In the genomic region with DNA sequence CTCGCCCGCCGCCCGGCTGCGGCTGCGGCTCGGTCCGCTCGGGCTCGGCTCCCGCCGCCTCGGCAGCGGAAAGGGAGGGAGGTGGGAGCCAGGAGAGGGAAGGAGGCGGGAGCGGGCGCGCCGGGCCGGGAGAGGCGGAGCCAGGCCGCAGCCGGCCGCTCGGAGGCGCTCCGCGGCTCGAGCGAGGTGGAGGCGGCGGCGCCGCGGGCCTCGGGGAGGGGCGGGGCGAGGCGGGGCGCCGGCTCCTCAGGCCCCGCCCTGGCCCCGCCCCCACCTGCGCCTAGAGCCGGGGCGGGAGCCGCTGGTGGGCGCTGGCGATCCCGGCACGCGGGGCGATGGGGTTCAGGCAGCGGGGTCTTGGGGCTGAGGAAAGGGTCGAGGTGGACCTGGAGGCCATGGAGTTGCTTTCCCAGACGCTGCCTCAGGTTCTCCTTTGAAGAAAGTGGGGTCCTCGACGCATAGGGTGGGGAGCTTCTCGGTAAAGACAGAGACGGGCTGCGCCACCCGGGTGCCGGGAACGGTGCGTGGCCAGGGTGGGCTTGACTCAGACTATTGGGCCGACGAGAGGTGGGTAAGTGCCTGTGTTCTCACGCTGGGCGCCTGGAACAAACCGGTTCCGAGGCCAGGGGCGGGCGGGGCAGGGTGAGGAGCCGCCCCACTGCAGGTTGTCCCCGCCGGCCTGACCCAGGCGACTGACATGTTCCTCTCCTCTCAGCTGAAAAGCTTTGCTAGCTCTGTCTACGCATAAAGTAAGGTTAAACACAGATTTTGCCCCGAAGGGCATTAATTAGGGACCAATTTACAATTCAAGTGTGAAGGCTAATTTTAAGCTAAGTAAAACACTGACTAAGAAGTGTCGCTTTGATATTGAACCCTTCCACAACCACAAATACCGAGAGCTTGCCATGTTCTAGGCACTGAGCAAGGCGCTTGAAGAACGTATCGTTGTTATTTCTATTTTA, we compare ENCODE assay signal across 8 cellular contexts. TPM values are rescaled to one million over a fixed set of nuclear protein-coding genes. Genes with fewer than 3 reads are reported as not detected.
DNase-seq lines count a peak whose midpoint lies in the region; ATAC-seq and TF ChIP-seq lines count a peak whose summit lies in the region.

A gene (minus strand): TSS at position 75 of the 962 bp plus-strand sequence. CDS start 218 bp downstream, outside the sequence.

- peak within 1 kb of the TSS; percentile 75 for H3K4me3 Mint-ChIP-seq in activated CD8-positive, alpha-beta T cell treated with anti-CD3 and anti-CD28 coated beads, Interleukin-2, amount 10 ng/mL, durations not matched to agents 7 days and 5 days

- H3K4me3 ChIP-seq in ectodermal cell (ENCODE audit: insufficient read depth, low read depth, low read length) (peak within 1 kb of the TSS; percentile 42), lung (peak within 1 kb of the TSS; percentile 69)

- H3K27me3 ChIP-seq in ectodermal cell (ENCODE audit: control insufficient read depth, insufficient read depth, low read length, poor library complexity, severe bottlenecking) (peaks cover 22% of the 10 kb centered on the region), lung (ENCODE audit: control insufficient read depth, insufficient read depth) (no peaks in the 10 kb centered on the region)

- CTCF ChIA-PET in activated CD8-positive, alpha-beta T cell treated with anti-CD3 and anti-CD28 coated beads, Interleukin-2, amount 10 ng/mL, durations not matched to agents 7 days and 5 days (lab: Charles Lee) = interaction anchor here (1.2 to 4.2 kb wide), 5 partner anchors 12 to 134 kb away, joined by 3 to 12 read pairs (median 5); a partner anchor contains a TSS

- POLR2A ChIA-PET in activated CD8-positive, alpha-beta T cell treated with anti-CD3 and anti-CD28 coated beads, Interleukin-2, amount 10 ng/mL, durations not matched to agents 7 days and 5 days (lab: Charles Lee) = interaction anchor here (0.6 kb wide), 1 partner anchor 32 kb away, joined by 3 read pairs; no protein-coding TSS in a partner anchor

- H3K4me1 Mint-ChIP-seq in activated CD8-positive, alpha-beta T cell treated with anti-CD3 and anti-CD28 coated beads, Interleukin-2, amount 10 ng/mL, durations not matched to agents 7 days and 5 days (ENCODE audit: low read depth) = peaks cover 23% of the 10 kb centered on the region

- H3K36me3 ChIP-seq in ectodermal cell (ENCODE audit: control insufficient read depth, insufficient read depth, low read length) (no peaks in the 10 kb centered on the region), lung (ENCODE audit: control insufficient read depth in 2 of 2, insufficient read depth in 2 of 2, low read length in 2 of 2) (no peaks in the 10 kb centered on the region)

- 7% methylated on average over 84 of the region's 84 CpGs for WGBS in ectodermal cell, 2 experiments
- 4 to 7% methylated on average over 43 to 83 of the region's 84 CpGs for WGBS in lung, 2 donors

- no peaks in the 10 kb centered on the region for H3K9me3 Mint-ChIP-seq in activated CD8-positive, alpha-beta T cell treated with anti-CD3 and anti-CD28 coated beads, Interleukin-2, amount 10 ng/mL, durations not matched to agents 7 days and 5 days (ENCODE audit: insufficient read depth)

- TF ChIP-seq CTCF in lung (IDR thresholded peaks at IDR 0.05; ENCODE audit: control extremely low read depth, extremely low read depth) = no peak

- H3K4me1 ChIP-seq in ectodermal cell (ENCODE audit: control insufficient read depth, insufficient read depth, low read length) (peaks cover 4% of the 10 kb centered on the region), lung (ENCODE audit: control insufficient read depth in 2 of 2, insufficient read depth in 2 of 2, low read length in 2 of 2) (peaks cover 0 to 8% of the 10 kb centered on the region in 2 donors)

- H3K27ac Mint-ChIP-seq in activated CD8-positive, alpha-beta T cell treated with anti-CD3 and anti-CD28 coated beads, Interleukin-2, amount 10 ng/mL, durations not matched to agents 7 days and 5 days = peak within 1 kb of the TSS; percentile 20

- H3K27ac ChIP-seq in ectodermal cell (ENCODE audit: insufficient read depth, low read depth, low read length, poor library complexity, severe bottlenecking) (no peak within 1 kb of the TSS), lung (ENCODE audit: low read depth in 1 of 2, low read length in 1 of 2) (peak within 1 kb of the TSS; percentile 59 to 88)

- peaks cover 41% of the 10 kb centered on the region for H3K27me3 Mint-ChIP-seq in activated CD8-positive, alpha-beta T cell treated with anti-CD3 and anti-CD28 coated beads, Interleukin-2, amount 10 ng/mL, durations not matched to agents 7 days and 5 days (ENCODE audit: low read depth)

- H3K9me3 ChIP-seq in ectodermal cell (ENCODE audit: control insufficient read depth, low read length) = no peaks in the 10 kb centered on the region
- H3K9me3 ChIP-seq in lung (ENCODE audit: control insufficient read depth in 2 of 2, insufficient read depth in 1 of 2, low read length in 1 of 2) = no peaks in the 10 kb centered on the region

- no peaks in the 10 kb centered on the region for H3K36me3 Mint-ChIP-seq in activated CD8-positive, alpha-beta T cell treated with anti-CD3 and anti-CD28 coated beads, Interleukin-2, amount 10 ng/mL, durations not matched to agents 7 days and 5 days (ENCODE audit: low read depth)

- peak; percentile 92 for ATAC-seq in GM19025 (IDR thresholded peaks at IDR 0.05; ENCODE audit: low read depth, unreplicated experiment)
- ATAC-seq in HG03280 (IDR thresholded peaks at IDR 0.05; ENCODE audit: unreplicated experiment) = peak; percentile 96
- peak; percentile 94 for ATAC-seq in activated CD8-positive, alpha-beta T cell treated with anti-CD3 and anti-CD28 coated beads, Interleukin-2, amount 10 ng/mL, durations not matched to agents 7 days and 5 days
- peak; percentile 94 for ATAC-seq in lung (ENCODE audit: insufficient read depth, low FRiP score)

- DNase-seq in Ammon's horn (ENCODE audit: low spot score) = peak; percentile 93
- peak; percentile 58 for DNase-seq in NCI-H774 (lab: John Stamatoyannopoulos, UW)
- DNase-seq in activated CD8-positive, alpha-beta T cell treated with anti-CD3 and anti-CD28 coated beads, Interleukin-2, amount 10 ng/mL, durations not matched to agents 7 days and 5 days = peak; percentile 72
- peak; percentile 82 for DNase-seq in lung (ENCODE audit: low spot score)
- peak; percentile 64 for DNase-seq in stimulated activated CD4-positive, alpha-beta T cell treated with anti-CD3 and anti-CD28 coated beads, Interleukin-4, amount 100 ng/mL, for 48 hours (ENCODE audit: low read depth in 2 of 2)

RNA-seq across cellular contexts. Expression of the gene that starts here (rescaled TPM):
- 1 to 10 TPM; 1.2 TPM for total RNA-seq in activated CD8-positive, alpha-beta T cell treated with anti-CD3 and anti-CD28 coated beads, Interleukin-2, amount 10 ng/mL, durations not matched to agents 7 days and 5 days
- polyA plus RNA-seq in ectodermal cell (2013, experiment 1 of 4) = 26.2 TPM
- polyA plus RNA-seq in ectodermal cell (2013, experiment 2 of 4) = 25.5 TPM
- 22.5 TPM for polyA plus RNA-seq in ectodermal cell (2013, experiment 3 of 4)
- 26.3 TPM for polyA plus RNA-seq in ectodermal cell (2013, experiment 4 of 4)
- 10 to 100 TPM; 38.0 to 78.0 TPM for total RNA-seq in lung
- 10 to 100 TPM; 24.3 to 26.1 TPM for polyA plus RNA-seq in lung

Comparison
In these comparisons a context has a peak if more than half of its experiments do, and no peak if none do; other contexts are left out.
1. RNA of the gene that starts here (total RNA-seq): 38.0 to 78.0 TPM in lung; 1.2 TPM in activated CD8-positive, alpha-beta T cell treated with anti-CD3 and anti-CD28 coated beads, Interleukin-2, amount 10 ng/mL, durations not matched to agents 7 days and 5 days; every median in the first group is over 10 times any median in the second.
2. Peak in every context shown above with its lines, with median percentiles within 50 percentile points of each other: DNase-seq and ATAC-seq.